Comparison of ENCODE assay signal across 1 cellular context in genomic region chr11:64208086-64208795, GRCh38.
TF ChIP-seq lines count a peak whose summit lies in the region.

No MANE protein-coding gene starts in this region.

TF ChIP-seq in endothelial cell of umbilical vein, 7 proteins besides CTCF, POLR2A, EP300 and RAD21 (continued from another document):
- TF ChIP-seq FOS (IDR thresholded peaks at IDR 0.05; ENCODE audit: borderline replicate concordance, insufficient read depth, low read length) = no peak
